ENCODE assay signal across 19 cellular contexts in the genomic region with DNA sequence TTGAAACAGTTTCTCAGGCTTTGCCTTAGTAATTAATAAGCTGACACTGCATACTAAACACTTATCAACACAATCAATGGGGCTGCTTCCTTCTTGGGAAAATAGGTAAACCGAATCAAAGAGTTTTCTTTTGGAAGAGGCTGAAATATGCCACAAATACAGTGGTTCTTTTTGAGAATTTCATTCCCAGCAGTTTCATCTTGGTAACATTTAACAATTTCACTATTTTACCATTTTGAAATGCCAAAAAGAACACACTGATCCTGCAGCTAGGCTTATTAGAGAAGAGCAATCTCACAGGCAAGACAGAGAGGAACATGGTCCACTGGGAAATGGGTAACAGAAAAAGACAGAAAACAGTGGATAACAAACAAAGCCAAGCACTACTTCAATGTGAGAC. TPM values are rescaled to one million over a fixed set of nuclear protein-coding genes. Genes with fewer than 3 reads are reported as not detected.
"Had no signal": no experiment of that assay in that cellular context is flagged by ENCODE, and none has a peak within 500 bp of the region (broad histone marks: within the 10 kb centered on the region; RNA-seq: fewer than 3 reads in every experiment).

No MANE protein-coding gene starts in this region.

- H3K9me3 ChIP-seq: body of pancreas, left ventricle myocardium inferior, prostate gland, stomach had no signal

- H3K27ac ChIP-seq: body of pancreas, epithelial cell of prostate, left ventricle myocardium inferior, prostate gland, stomach had no signal

- ATAC-seq: activated CD8-positive, alpha-beta T cell treated with anti-CD3 and anti-CD28 coated beads for 36 hours; activated naive CD4-positive, alpha-beta T cell treated with anti-CD3 and anti-CD28 coated beads, Interleukin-2, amount 50 U/mL, for 72 hours; activated T-cell treated with anti-CD3 and anti-CD28 coated beads, Interleukin-2, amount 50 U/mL, for 4 hours; body of pancreas; natural killer cell treated with Interleukin-12 subunit alpha and Interleukin-12 subunit beta and Interleukin-15 and Interleukin-18, amount 100 ng/mL, for 72 hours; right cardiac atrium; WTC11 had no signal

- DNase-seq: activated CD4-positive, alpha-beta T cell treated with anti-CD3 and anti-CD28 coated beads for 4 hours; activated CD8-positive, alpha-beta T cell treated with anti-CD3 and anti-CD28 coated beads for 36 hours; activated effector memory CD4-positive, alpha-beta T cell treated with anti-CD3 and anti-CD28 coated beads, Interleukin-2, amount 50 U/mL, for 16 hours; activated T-cell treated with anti-CD3 and anti-CD28 coated beads, Interleukin-2, amount 50 U/mL, for 4 hours; amniotic stem cell; body of pancreas; hypothalamus; left ventricle myocardium inferior; mesendoderm; right cardiac atrium; stomach; T-helper 2 cell had no signal

- H3K36me3 ChIP-seq: left ventricle myocardium inferior, prostate gland, stomach had no signal

- H3K4me1 ChIP-seq: prostate gland had no signal

- H3K4me3 ChIP-seq: body of pancreas, left ventricle myocardium inferior, prostate gland, smooth muscle cell had no signal

- H3K4me2 ChIP-seq: smooth muscle cell had no signal

RNA-seq across cellular contexts. Expression of gene CNR1, which starts 2.6 kb away (rescaled TPM):
- total RNA-seq: activated CD8-positive, alpha-beta T cell treated with anti-CD3 and anti-CD28 coated beads for 36 hours; activated naive CD4-positive, alpha-beta T cell treated with anti-CD3 and anti-CD28 coated beads, Interleukin-2, amount 50 U/mL, for 72 hours; natural killer cell treated with Interleukin-12 subunit alpha and Interleukin-12 subunit beta and Interleukin-15 and Interleukin-18, amount 100 ng/mL, for 72 hours; osteoblast; smooth muscle cell had no signal
